8 cellular contexts compared by ENCODE assay signal in genomic region chr3:195270350-195271115, GRCh38. TPM values are rescaled to one million over a fixed set of nuclear protein-coding genes. Genes with fewer than 3 reads are reported as not detected.
A peak's percentile ranks its signal among the peaks of the same experiment; 100 is the strongest.
DNase-seq lines count a peak whose midpoint lies in the region; ATAC-seq and TF ChIP-seq lines count a peak whose summit lies in the region.

No MANE protein-coding gene starts in this region.

- H3K36me3 ChIP-seq in neural cell (ENCODE audit: insufficient read depth, low read length) (no peaks in the 10 kb centered on the region), transverse colon (no peaks in the 10 kb centered on the region)

- H3K9me3 Mint-ChIP-seq in Calu3 (ENCODE audit: low read depth, unreplicated experiment) = no peaks in the 10 kb centered on the region

- no peaks in the 10 kb centered on the region for H3K9me2 ChIP-seq in neural cell (ENCODE audit: insufficient read depth, low read length)

- CTCF ChIA-PET in Calu3 (lab: Charles Lee) = interaction anchor here (0.6 to 2.9 kb wide), 44 partner anchors 8 to 1131 kb away, joined by 3 to 36 read pairs (median 4); partner anchors contain the start of genes ACAP2, LSG1 and PPP1R2

- H3K4me3 Mint-ChIP-seq in Calu3 (ENCODE audit: low read depth, unreplicated experiment) = peak overlapping the region; percentile 85

- H3K27ac ChIP-seq in neural cell (ENCODE audit: low read length) = peak overlapping the region; percentile 62
- peak overlapping the region; percentile 91 to 98 (median 93) for H3K27ac ChIP-seq in transverse colon

- ATAC-seq in GM19395 (IDR thresholded peaks at IDR 0.05; ENCODE audit: unreplicated experiment) (peak; percentile 72), HG03457 (IDR thresholded peaks at IDR 0.05; ENCODE audit: unreplicated experiment) (peak; percentile 44)

- DNase-seq in Calu3 (peak; percentile 89), NCI-H526 (lab: John Stamatoyannopoulos, UW) (peak; percentile 81 to 97), fibroblast of pulmonary artery (ENCODE audit: low read depth) (peak; percentile 71), transverse colon (peak; percentile 79)
- DNase-seq in activated CD8-positive, alpha-beta memory T cell treated with anti-CD3 and anti-CD28 coated beads, Interleukin-2, amount 50 U/mL, for 48 hours = peak; percentile 74

- TF ChIP-seq POLR2A in transverse colon (IDR thresholded peaks at IDR 0.05) = no peak

- H3F3A ChIP-seq in neural cell (ENCODE audit: insufficient read depth, low read length, poor library complexity, severe bottlenecking) = no peaks in the 10 kb centered on the region

- WGBS in transverse colon (ENCODE audit: low coverage in 1 of 2), 2 donors = 0% methylated on average over 9 to 69 of the region's 84 CpGs

- peaks cover 5% of the 10 kb centered on the region for H3K79me2 ChIP-seq in neural cell (replicated peaks; ENCODE audit: insufficient read depth, low read length)

- no peaks in the 10 kb centered on the region for H4K20me1 ChIP-seq in neural cell (ENCODE audit: insufficient read depth)

- H3K4me2 ChIP-seq in neural cell (ENCODE audit: low read length) = peak overlapping the region; percentile 79

- TF ChIP-seq CTCF in Calu3 (IDR thresholded peaks at IDR 0.05; ENCODE audit: unreplicated experiment) (peak; percentile 84), fibroblast of pulmonary artery (IDR thresholded peaks at IDR 0.05; ENCODE audit: low read length, missing control alignments) (peak; percentile 24), neural cell (IDR thresholded peaks at IDR 0.05; ENCODE audit: poor library complexity, severe bottlenecking) (peak; percentile 87), transverse colon (IDR thresholded peaks at IDR 0.05) (peak in 3 of 5 experiments; percentile 43 to 65 (median 52))

- TF ChIP-seq RAD21 in neural cell (conservative IDR thresholded peaks at IDR 0.05) = peak; percentile 58

- in situ Hi-C loops in transverse colon (cut with MboI; ENCODE audit: low pct_ligation_motif_present in 1 of 4, low pct_unique_long_range_greater_than_20kb in 1 of 4, low sequenced_read_pairs in 3 of 4) = loop anchor here (5.0 to 10.0 kb wide), 3 partner anchors 164 to 254 kb away; no protein-coding TSS in a partner anchor

- H3K27me3 Mint-ChIP-seq in Calu3 (ENCODE audit: unreplicated experiment) = no peaks in the 10 kb centered on the region

- peaks cover 45% of the 10 kb centered on the region for H3K36me3 Mint-ChIP-seq in Calu3 (ENCODE audit: insufficient read depth, unreplicated experiment)

- H3K27me3 ChIP-seq in neural cell (ENCODE audit: insufficient read depth, low read depth, low read length) (no peaks in the 10 kb centered on the region), transverse colon (no peaks in the 10 kb centered on the region)

- peak overlapping the region; percentile 71 for H3K27ac Mint-ChIP-seq in Calu3 (ENCODE audit: unreplicated experiment)

- H3K9ac ChIP-seq in neural cell (ENCODE audit: low read length) = peak overlapping the region; percentile 71

- TF ChIP-seq EP300 in neural cell (conservative IDR thresholded peaks at IDR 0.05; ENCODE audit: poor library complexity, severe bottlenecking) (no peak), transverse colon (IDR thresholded peaks at IDR 0.05; ENCODE audit: low read depth) (no peak)

- BruUV-seq in Calu3 (replicated peaks; lab: Mats Ljungman, UMichigan) = no TSS peak

- peak overlapping the region; percentile 82 for H3K4me3 ChIP-seq in fibroblast of pulmonary artery (replicated peaks; ENCODE audit: low read depth, low read length)
- peak overlapping the region; percentile 90 for H3K4me3 ChIP-seq in neural cell (ENCODE audit: low read length)
- H3K4me3 ChIP-seq in transverse colon = peak overlapping the region; percentile 78 to 95 (median 92)

- H3K4me1 ChIP-seq in transverse colon = peaks cover 14 to 30% (median 21%) of the 10 kb centered on the region in 4 donors

- intact Hi-C loops in Calu3 (cut with micrococcal nuclease; ENCODE audit: unreplicated experiment) (loop anchor here (1.0 to 5.0 kb wide), 3 partner anchors 172 to 252 kb away; partner anchors contain the start of gene ACAP2), transverse colon (cut with DNase I; ENCODE audit: low total_unique reads) (loop anchor here (5.0 kb wide), 1 partner anchor 588 kb away; no protein-coding TSS in a partner anchor)

- no peaks in the 10 kb centered on the region for H3K9me3 ChIP-seq in neural cell (ENCODE audit: low read length)
- no peaks in the 10 kb centered on the region for H3K9me3 ChIP-seq in transverse colon

- peaks cover 37% of the 10 kb centered on the region for H3K4me1 Mint-ChIP-seq in Calu3 (ENCODE audit: low read depth, unreplicated experiment)

- peak overlapping the region; percentile 62 for H2AFZ ChIP-seq in neural cell (ENCODE audit: low read depth, low read length)

TF ChIP-seq in neural cell, 6 proteins besides CTCF, POLR2A, EP300 and RAD21:
- TF ChIP-seq POLR2AphosphoS5 (IDR thresholded peaks at IDR 0.05) (peak; percentile 56), SMC3 (conservative IDR thresholded peaks at IDR 0.05; ENCODE audit: poor library complexity) (peak; percentile 68), MXI1 (conservative IDR thresholded peaks at IDR 0.05; ENCODE audit: poor library complexity, severe bottlenecking) (peak; percentile 89), EZH2 (IDR thresholded peaks at IDR 0.05; ENCODE audit: borderline replicate concordance, insufficient read depth, low read length, poor library complexity, severe bottlenecking) (no peak)
TF ChIP-seq in neural cell: peak in this region for 3.

RNA-seq across cellular contexts. Expression of gene XXYLT1, which starts 0.4 kb away (rescaled TPM):
- total RNA-seq in Calu3 (2022) = 25.9 and 29.2 TPM in 2 replicates
- polyA plus RNA-seq in neural cell = 25.4 and 29.7 TPM in 2 replicates
- polyA minus RNA-seq in neural cell = 30.2 and 31.9 TPM in 2 replicates
- total RNA-seq in transverse colon = 1 to 10 TPM; 3.0 to 10.0 (median 5.9) TPM

Comparison
In these comparisons a context has a peak if more than half of its experiments do, and no peak if none do; other contexts are left out.
1. Peak in every context shown above with its lines: DNase-seq, ATAC-seq, H3K4me3 ChIP-seq and H3K27ac ChIP-seq.
2. CTCF ChIP-seq: peak in every context shown above with its lines; median percentile 87 in neural cell; 84 in Calu3; 52 in transverse colon; 24 in fibroblast of pulmonary artery.